In the genomic region with DNA sequence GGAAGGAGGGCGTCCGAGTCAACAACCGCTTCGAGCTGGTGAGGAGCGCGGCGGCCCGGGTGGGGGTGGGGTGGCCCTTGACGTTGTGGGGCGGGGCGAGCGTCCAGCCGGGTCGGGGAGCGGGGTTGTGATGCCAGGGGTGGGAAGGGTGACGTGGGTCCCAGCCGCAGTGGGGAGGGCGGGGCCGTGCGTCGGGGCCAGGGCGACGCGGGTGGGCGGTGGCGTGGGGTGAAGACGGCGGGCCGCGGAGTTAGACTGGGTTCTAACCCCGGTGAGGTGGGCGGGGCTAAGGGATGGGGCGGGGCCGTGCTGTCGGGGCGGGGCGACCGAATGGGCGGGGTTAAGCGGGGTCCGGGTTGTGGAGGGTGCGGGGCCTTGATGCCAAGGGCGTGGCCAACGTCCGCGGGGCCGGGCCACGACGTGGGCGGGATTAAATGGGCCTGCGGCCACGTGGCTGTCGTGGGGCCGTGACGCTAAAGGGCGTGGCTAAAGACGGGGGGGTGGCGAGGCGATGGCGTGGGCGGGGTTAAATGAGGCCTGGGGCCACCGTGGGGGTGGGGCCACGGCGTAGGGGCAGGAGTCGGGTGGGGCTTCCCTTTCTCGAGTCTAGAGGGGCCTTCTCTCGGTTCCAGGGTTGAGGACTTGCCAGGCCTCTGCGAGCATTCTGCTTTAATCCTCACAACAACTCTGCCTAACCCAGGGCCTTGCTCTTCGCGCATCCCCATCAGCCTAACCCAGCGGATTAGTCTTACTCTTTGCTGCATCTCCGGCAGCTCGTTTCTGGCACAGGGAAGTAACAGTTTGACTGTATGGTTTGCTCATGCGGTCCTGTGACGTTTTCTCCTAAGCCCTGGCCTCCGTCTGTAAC, we compare ENCODE assay signal across 8 cellular contexts. TPM values are rescaled to one million over a fixed set of nuclear protein-coding genes. Genes with fewer than 3 reads are reported as not detected.
A peak's percentile ranks its signal among the peaks of the same experiment; 100 is the strongest.
DNase-seq lines count a peak whose midpoint lies in the region; ATAC-seq and TF ChIP-seq lines count a peak whose summit lies in the region.

No MANE protein-coding gene starts in this region.

- in situ Hi-C loops in transverse colon (cut with MboI; ENCODE audit: low pct_ligation_motif_present in 1 of 4, low pct_unique_long_range_greater_than_20kb in 1 of 4, low sequenced_read_pairs in 3 of 4): no loop called here

- intact Hi-C loops in left cardiac atrium (cut with DNase I) (no loop called here), posterior cingulate gyrus (cut with DNase I) (loop anchor here (5.0 kb wide), 1 partner anchor 57 kb away; the partner anchor contains the start of gene FANCA), transverse colon (cut with DNase I; ENCODE audit: low total_unique reads) (loop anchor here (5.0 kb wide), 1 partner anchor 172 kb away; the partner anchor contains the start of gene SPATA2L)

- peaks cover 0 to 10% (median 2%) of the 10 kb centered on the region in 4 donors for H3K36me3 ChIP-seq in transverse colon

- H3K9me3 Mint-ChIP-seq in T-helper 1 cell treated with Interleukin-12 subunit alpha and Interleukin-12 subunit beta and Interleukin-4 antibody, amounts not matched to agents 30 μg/mL and 1 μg/mL, for 36 hours: peaks cover 11% of the 10 kb centered on the region

- no peaks in the 10 kb centered on the region for H3K27me3 ChIP-seq in transverse colon

- peak overlapping the region; percentile 98 for H3K27ac Mint-ChIP-seq in T-helper 1 cell treated with Interleukin-12 subunit alpha and Interleukin-12 subunit beta and Interleukin-4 antibody, amounts not matched to agents 30 μg/mL and 1 μg/mL, for 36 hours

- peak overlapping the region; percentile 69 to 100 (median 74) for H3K4me3 ChIP-seq in transverse colon

- peak; percentile 60 for ATAC-seq in HG02840 (IDR thresholded peaks at IDR 0.05; ENCODE audit: low FRiP score, unreplicated experiment)
- ATAC-seq in left cardiac atrium: peak; percentile 91 to 94

- TF ChIP-seq POLR2A in transverse colon (IDR thresholded peaks at IDR 0.05): no peak

- no peak for TF ChIP-seq CTCF in GM10266 (IDR thresholded peaks at IDR 0.05; ENCODE audit: control insufficient read depth, insufficient read depth, low read depth, missing control alignments)
- TF ChIP-seq CTCF in transverse colon (IDR thresholded peaks at IDR 0.05): no peak

- DNase-seq in GM10266 (ENCODE audit: extremely low spot score) (peak; percentile 99), NCI-H1436 treated with DMSO at 0.1 percent for 48 hours (lab: John Stamatoyannopoulos, UW) (peak; percentile 18), amniotic stem cell (lab: John Stamatoyannopoulos, UW) (peak; percentile 89), left cardiac atrium (peak; percentile 96), posterior cingulate gyrus (peak; percentile 88 to 99 (median 94)), transverse colon (peak; percentile 97)

- TF ChIP-seq EP300 in transverse colon (IDR thresholded peaks at IDR 0.05; ENCODE audit: low read depth): no peak

- H3K4me3 Mint-ChIP-seq in T-helper 1 cell treated with Interleukin-12 subunit alpha and Interleukin-12 subunit beta and Interleukin-4 antibody, amounts not matched to agents 30 μg/mL and 1 μg/mL, for 36 hours: peak overlapping the region; percentile 92

- WGBS in transverse colon (ENCODE audit: low coverage in 1 of 2), 2 donors: 3 to 8% methylated on average over 6 to 59 of the region's 76 CpGs

- H3K27me3 Mint-ChIP-seq in T-helper 1 cell treated with Interleukin-12 subunit alpha and Interleukin-12 subunit beta and Interleukin-4 antibody, amounts not matched to agents 30 μg/mL and 1 μg/mL, for 36 hours (ENCODE audit: low read depth): no peaks in the 10 kb centered on the region

- peak overlapping the region; percentile 97 to 100 (median 99) for H3K27ac ChIP-seq in transverse colon

- peaks cover 8% of the 10 kb centered on the region for H3K4me1 Mint-ChIP-seq in T-helper 1 cell treated with Interleukin-12 subunit alpha and Interleukin-12 subunit beta and Interleukin-4 antibody, amounts not matched to agents 30 μg/mL and 1 μg/mL, for 36 hours (ENCODE audit: low read depth)

- H3K36me3 Mint-ChIP-seq in T-helper 1 cell treated with Interleukin-12 subunit alpha and Interleukin-12 subunit beta and Interleukin-4 antibody, amounts not matched to agents 30 μg/mL and 1 μg/mL, for 36 hours (ENCODE audit: low read depth): peaks cover 26% of the 10 kb centered on the region

- no peaks in the 10 kb centered on the region for H3K9me3 ChIP-seq in transverse colon

- H3K4me1 ChIP-seq in transverse colon: peaks cover 10 to 27% (median 23%) of the 10 kb centered on the region in 4 donors

RNA-seq across cellular contexts. Expression of gene TCF25, which starts 0.7 kb away (rescaled TPM):
- total RNA-seq in left cardiac atrium: 100 to 1,000 TPM in 1 of 2 donors, 10 to 100 TPM in 1; 85.7 to 131 TPM
- 100 to 1,000 TPM; 202 to 648 (median 354) TPM for total RNA-seq in transverse colon

RNA-seq across cellular contexts. Expression of gene MC1R, which starts 44.6 kb away (rescaled TPM):
- 1 to 10 TPM; 1.9 to 2.3 TPM for total RNA-seq in left cardiac atrium
- total RNA-seq in transverse colon: 1 to 10 TPM; 2.9 to 7.2 (median 6.7) TPM

RNA-seq across cellular contexts. Expression of gene SPIRE2, which starts 45.8 kb away (rescaled TPM):
- total RNA-seq in left cardiac atrium (1 to 10 TPM; 1.2 to 2.0 TPM), transverse colon (100 to 1,000 TPM in 3 of 4 donors, 10 to 100 TPM in 1; 79.6 to 190 (median 131) TPM)

RNA-seq across cellular contexts. Expression of gene TUBB3, which starts 49.1 kb away (rescaled TPM):
- total RNA-seq in left cardiac atrium (1 to 10 TPM; 3.9 to 8.8 TPM), transverse colon (10 to 100 TPM in 1 of 4 donors, 1 to 10 TPM in 3; 2.4 to 12.7 (median 4.6) TPM)

RNA-seq across cellular contexts. Expression of gene FANCA, which starts 57.6 kb away (rescaled TPM):
- 1 to 10 TPM; 3.6 to 4.4 TPM for total RNA-seq in left cardiac atrium
- total RNA-seq in transverse colon: 10 to 100 TPM in 2 of 4 donors, 1 to 10 TPM in 2; 2.9 to 78.0 (median 9.7) TPM

Comparison
In these comparisons a context has a peak if more than half of its experiments do, and no peak if none do; other contexts are left out.
1. Peak in every context shown above with its lines: DNase-seq, ATAC-seq, H3K4me3 ChIP-seq and H3K27ac ChIP-seq.
2. DNase-seq: peak in every context shown above with its lines; median percentile 99 in GM10266; 97 in transverse colon; 96 in left cardiac atrium; 94 in posterior cingulate gyrus; 89 in amniotic stem cell; 18 in NCI-H1436 treated with DMSO at 0.1 percent for 48 hours.
3. RNA of gene SPIRE2, which starts 45.8 kb away (total RNA-seq): 79.6 to 190 TPM in transverse colon; 1.2 to 2.0 TPM in left cardiac atrium; every median in the first group is over 10 times any median in the second.
4. intact Hi-C loops: an anchor here in posterior cingulate gyrus (5.0 kb wide) and transverse colon (5.0 kb wide); none called in left cardiac atrium.